Comparison of ENCODE assay signal across 17 cellular contexts in genomic region chr3:146139586-146140110, GRCh38. TPM values are rescaled to one million over a fixed set of nuclear protein-coding genes. Genes with fewer than 3 reads are reported as not detected.
DNase-seq lines count a peak whose midpoint lies in the region; ATAC-seq, FAIRE-seq and TF ChIP-seq lines count a peak whose summit lies in the region.
"Had no signal": no experiment of that assay in that cellular context is flagged by ENCODE, and none has a peak within 500 bp of the region (broad histone marks: within the 10 kb centered on the region; RNA-seq: fewer than 3 reads in every experiment).

No MANE protein-coding gene starts in this region.

- H3K9me3 Mint-ChIP-seq in astrocyte (ENCODE audit: unreplicated experiment) (no peaks in the 10 kb centered on the region), Caco-2 (ENCODE audit: unreplicated experiment) (no peaks in the 10 kb centered on the region)

- H4K20me1 ChIP-seq in astrocyte (ENCODE audit: insufficient read depth, low read length) (peaks cover 73% of the 10 kb centered on the region), smooth muscle cell (ENCODE audit: low read depth) (peaks cover 98% of the 10 kb centered on the region)

- no peak for ATAC-seq in GM21447 (IDR thresholded peaks at IDR 0.05; ENCODE audit: unreplicated experiment)
- ATAC-seq: PC-3 had no signal

- H4K8ac ChIP-seq in mesenchymal stem cell (ENCODE audit: low read length): no peak overlapping the region

- no TSS peak for BruUV-seq in Caco-2 (replicated peaks; lab: Mats Ljungman, UMichigan)

- H2BK12ac ChIP-seq in mesenchymal stem cell (ENCODE audit: low read length in 2 of 2): no peak overlapping the region

- H3K27ac Mint-ChIP-seq in astrocyte (ENCODE audit: unreplicated experiment) (no peak overlapping the region), Caco-2 (ENCODE audit: unreplicated experiment) (no peak overlapping the region)

- intact Hi-C loops in Caco-2 (cut with micrococcal nuclease; ENCODE audit: unreplicated experiment): no loop called here

- H2BK15ac ChIP-seq in mesenchymal stem cell (ENCODE audit: low read depth, poor library complexity, severe bottlenecking): no peak overlapping the region

- CTCF ChIA-PET in Caco-2 (lab: Charles Lee): no interaction called here

- 20% methylated on average over 1 of the region's 3 CpGs for WGBS in mesenchymal stem cell
- WGBS in smooth muscle cell (ENCODE audit: low lambda C conversion rate): 60% methylated on average over 3 of the region's 3 CpGs

- H2BK5ac ChIP-seq in mesenchymal stem cell (ENCODE audit: low read depth, low read length, poor library complexity, severe bottlenecking): no peak overlapping the region

- no peak overlapping the region for H2AK5ac ChIP-seq in mesenchymal stem cell (ENCODE audit: low read length, severe bottlenecking)

- H3K4me2 ChIP-seq in astrocyte (ENCODE audit: low read length) (no peak overlapping the region), mesenchymal stem cell (ENCODE audit: low read length, poor library complexity, severe bottlenecking) (no peak overlapping the region), smooth muscle cell (peak overlapping the region; percentile 77)

- no peak overlapping the region for H3K4ac ChIP-seq in mesenchymal stem cell (ENCODE audit: low read depth in 1 of 2, low read length in 2 of 2)

- H3K4me3 Mint-ChIP-seq in astrocyte (ENCODE audit: unreplicated experiment): no peak overlapping the region
- no peak overlapping the region for H3K4me3 Mint-ChIP-seq in Caco-2 (ENCODE audit: unreplicated experiment)

- H3K4me1 ChIP-seq in astrocyte (ENCODE audit: insufficient read depth, low read length) (peaks cover 11% of the 10 kb centered on the region), mesenchymal stem cell (ENCODE audit: control insufficient read depth, insufficient read depth, low read depth, low read length) (no peaks in the 10 kb centered on the region), smooth muscle cell (ENCODE audit: low read depth) (peaks cover 40% of the 10 kb centered on the region), Caco-2 (no peaks in the 10 kb centered on the region)

- H3K36me3 Mint-ChIP-seq in astrocyte (ENCODE audit: low read depth, unreplicated experiment) (peaks cover 3% of the 10 kb centered on the region), Caco-2 (ENCODE audit: insufficient read depth, unreplicated experiment) (no peaks in the 10 kb centered on the region)

- no peaks in the 10 kb centered on the region for H3K36me3 ChIP-seq in astrocyte (ENCODE audit: insufficient read depth, low read length)
- H3K36me3 ChIP-seq in mesenchymal stem cell (ENCODE audit: control insufficient read depth in 1 of 2, insufficient read depth in 2 of 2, low read depth in 1 of 2, low read length in 2 of 2): no peaks in the 10 kb centered on the region
- H3K36me3 ChIP-seq in smooth muscle cell (ENCODE audit: low read depth): no peaks in the 10 kb centered on the region
- H3K36me3 ChIP-seq in Caco-2 (ENCODE audit: control insufficient read depth, insufficient read depth, low read length): no peaks in the 10 kb centered on the region

- H3K9ac ChIP-seq in astrocyte (ENCODE audit: low read length) (no peak overlapping the region), mesenchymal stem cell (ENCODE audit: low read length) (no peak overlapping the region), smooth muscle cell (ENCODE audit: low read depth) (peak overlapping the region; percentile 24)

- H3K4me3 ChIP-seq in astrocyte (ENCODE audit: insufficient read depth, low read depth, low read length) (no peak overlapping the region), mesenchymal stem cell (ENCODE audit: insufficient read depth in 1 of 2, low read depth in 1 of 2, low read length in 2 of 2) (no peak overlapping the region), smooth muscle cell (no peak overlapping the region), Caco-2 (ENCODE audit: low read depth, low read length) (no peak overlapping the region)

- H3K27me3 Mint-ChIP-seq in astrocyte (ENCODE audit: low read depth, unreplicated experiment) (no peaks in the 10 kb centered on the region), Caco-2 (ENCODE audit: insufficient read depth, unreplicated experiment) (no peaks in the 10 kb centered on the region)

- H2BK120ac ChIP-seq in mesenchymal stem cell (ENCODE audit: low read depth, low read length): no peak overlapping the region

- peaks cover 23% of the 10 kb centered on the region for H3K4me1 Mint-ChIP-seq in astrocyte (ENCODE audit: low read depth, unreplicated experiment)
- no peaks in the 10 kb centered on the region for H3K4me1 Mint-ChIP-seq in Caco-2 (ENCODE audit: low read depth, unreplicated experiment)

- H3K27me3 ChIP-seq in astrocyte (ENCODE audit: insufficient read depth, low read length): no peaks in the 10 kb centered on the region
- no peaks in the 10 kb centered on the region for H3K27me3 ChIP-seq in mesenchymal stem cell (ENCODE audit: control insufficient read depth in 1 of 2, insufficient read depth in 1 of 2, low read length in 2 of 2)
- H3K27me3 ChIP-seq in smooth muscle cell (ENCODE audit: low read depth): no peaks in the 10 kb centered on the region
- no peaks in the 10 kb centered on the region for H3K27me3 ChIP-seq in Caco-2 (replicated peaks; ENCODE audit: control insufficient read depth, insufficient read depth, low read length)

- H3K79me2 ChIP-seq in astrocyte (ENCODE audit: insufficient read depth, low read length) (peaks cover 100% of the 10 kb centered on the region), smooth muscle cell (ENCODE audit: low read depth) (peaks cover 99% of the 10 kb centered on the region)

- peaks cover 19% of the 10 kb centered on the region for H3F3A ChIP-seq in smooth muscle cell (ENCODE audit: low read depth)

- H4K91ac ChIP-seq in mesenchymal stem cell (ENCODE audit: low read length): no peak overlapping the region

- TF ChIP-seq CTCF in astrocyte (IDR thresholded peaks at IDR 0.05; ENCODE audit: insufficient read depth, low read depth, low read length) (no peak), smooth muscle cell (IDR thresholded peaks at IDR 0.05; ENCODE audit: borderline replicate concordance, insufficient read depth, poor library complexity, severe bottlenecking) (no peak), Caco-2 (IDR thresholded peaks at IDR 0.05; ENCODE audit: insufficient read depth in 1 of 2, low read depth in 1 of 2, low read length in 1 of 2, severe bottlenecking in 1 of 2, unreplicated experiment in 1 of 2) (no peak)

- H3K14ac ChIP-seq in mesenchymal stem cell (ENCODE audit: low read length in 2 of 2): no peak overlapping the region

- H3K18ac ChIP-seq in mesenchymal stem cell (ENCODE audit: low read depth in 1 of 2, low read length in 2 of 2): no peak overlapping the region

- peak; percentile 50 for FAIRE-seq in astrocyte (lab: Jason Lieb, UNC)
- FAIRE-seq: G401.6, GM12892 had no signal

- DNase-seq in AG08395 (ENCODE audit: low spot score): peak; percentile 13
- DNase-seq in astrocyte (ENCODE audit: low read depth): no peak
- peak; percentile 27 for DNase-seq in mesenchymal stem cell
- no peak for DNase-seq in smooth muscle cell (lab: John Stamatoyannopoulos, UW; ENCODE audit: unreplicated experiment)
- no peak for DNase-seq in NCI-H1048 (lab: John Stamatoyannopoulos, UW)
- no peak for DNase-seq in SIG-M5 treated with dmso at 0.1 percent for 504 hours (lab: John Stamatoyannopoulos, UW; ENCODE audit: unreplicated experiment)
- DNase-seq in Caco-2: no peak
- DNase-seq: Calu3, GOT3, KBM-7, NCI-H1105, NCI-H187 treated with DMSO at 0.1 percent for 48 hours, NCI-H446, PC-3 had no signal

- H2AFZ ChIP-seq in astrocyte (ENCODE audit: low read depth, low read length) (no peak overlapping the region), mesenchymal stem cell (ENCODE audit: low read depth, low read length) (no peak overlapping the region), smooth muscle cell (ENCODE audit: low read depth) (no peak overlapping the region)

- no peak overlapping the region for H3K23ac ChIP-seq in mesenchymal stem cell (ENCODE audit: low read length in 2 of 2)

- H3K9me3 ChIP-seq in astrocyte (ENCODE audit: insufficient read depth, low read depth, low read length): no peaks in the 10 kb centered on the region
- H3K9me3 ChIP-seq in mesenchymal stem cell (ENCODE audit: control insufficient read depth, low read length): no peaks in the 10 kb centered on the region
- H3K9me3 ChIP-seq in smooth muscle cell (replicated peaks; ENCODE audit: low read depth): no peaks in the 10 kb centered on the region
- H3K9me3 ChIP-seq in Caco-2: no peaks in the 10 kb centered on the region

- no peak overlapping the region for H3K27ac ChIP-seq in astrocyte (ENCODE audit: low read depth, low read length)
- no peak overlapping the region for H3K27ac ChIP-seq in mesenchymal stem cell (ENCODE audit: low read length, poor library complexity, severe bottlenecking)
- H3K27ac ChIP-seq in smooth muscle cell (ENCODE audit: low read depth): peak overlapping the region; percentile 90

- POLR2A ChIA-PET in Caco-2 (lab: Charles Lee): no interaction called here

- peaks cover 14% of the 10 kb centered on the region for H3K79me1 ChIP-seq in mesenchymal stem cell (replicated peaks; ENCODE audit: low read length, poor library complexity, severe bottlenecking)

RNA-seq across cellular contexts. Expression of gene PLOD2, which starts 21.3 kb away (rescaled TPM):
- total RNA-seq in astrocyte (117 and 151 TPM in 2 replicates), smooth muscle cell (658 and 786 TPM in 2 replicates), Caco-2 (2022) (49.4 and 53.1 TPM in 2 replicates)
- 154 TPM for polyA plus RNA-seq in mesenchymal stem cell (2013, experiment 1 of 2)
- 161 TPM for polyA plus RNA-seq in mesenchymal stem cell (2013, experiment 2 of 2)
- polyA plus RNA-seq in smooth muscle cell: 293 and 372 TPM in 2 replicates

Comparison
In these comparisons a context has a peak if more than half of its experiments do, and no peak if none do; other contexts are left out.
1. DNase-seq: peak in AG08395 (single experiment) and mesenchymal stem cell (single experiment); none in astrocyte (single experiment), smooth muscle cell (single experiment), NCI-H1048 (single experiment), SIG-M5 treated with dmso at 0.1 percent for 504 hours (single experiment) and Caco-2 (0 of 2).